8 cellular contexts compared by ENCODE assay signal in the genomic region with DNA sequence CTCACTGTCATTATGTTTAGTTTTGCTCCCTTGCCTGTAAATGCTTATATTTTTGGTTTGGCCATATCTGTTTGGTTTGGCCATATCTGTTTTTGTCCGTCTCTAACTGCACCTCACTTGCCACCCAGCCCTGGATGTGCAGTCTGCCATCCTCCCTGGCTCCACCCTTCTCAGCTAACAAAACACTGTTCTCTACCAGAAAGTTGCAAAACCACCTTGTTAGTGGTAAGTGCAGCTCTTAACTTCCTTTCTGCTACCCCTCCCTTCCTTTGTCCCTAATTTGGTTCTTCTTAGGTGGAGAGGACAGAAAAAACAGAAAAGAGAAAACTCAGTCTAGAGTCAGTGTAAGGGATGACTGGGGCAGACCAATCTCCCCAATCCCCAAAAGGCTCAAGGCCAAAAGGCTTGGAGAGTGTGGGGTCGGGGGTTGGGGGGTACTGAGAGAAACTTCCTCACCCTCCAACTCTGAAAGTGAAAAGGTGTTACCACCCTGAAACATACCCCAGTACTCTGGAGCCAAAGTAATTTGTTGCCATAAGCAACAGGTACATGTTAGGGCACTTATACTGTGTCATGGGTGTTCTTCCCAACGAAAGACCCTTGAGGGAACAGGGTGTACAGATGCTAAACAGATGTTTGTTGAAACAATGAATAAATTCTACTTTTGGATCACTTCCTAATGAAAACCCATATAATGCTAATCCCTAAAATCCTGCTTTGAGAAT.
A peak's percentile ranks its signal among the peaks of the same experiment; 100 is the strongest.
DNase-seq lines count a peak whose midpoint lies in the region; ATAC-seq and FAIRE-seq lines count a peak whose summit lies in the region.

No MANE protein-coding gene starts in this region.

- peaks cover 75% of the 10 kb centered on the region for H3K4me1 Mint-ChIP-seq in activated naive CD8-positive, alpha-beta T cell (ENCODE audit: low read depth)

- no peak for FAIRE-seq in HTR-8/SVneo (lab: Jason Lieb, UNC)

- DNase-seq in activated CD8-positive, alpha-beta memory T cell treated with anti-CD3 and anti-CD28 coated beads, Interleukin-2, amount 50 U/mL, for 1 hour (ENCODE audit: extremely low read depth): peak; percentile 16
- no peak for DNase-seq in activated CD8-positive, alpha-beta memory T cell treated with anti-CD3 and anti-CD28 coated beads, Interleukin-2, amount 50 U/mL, for 48 hours
- DNase-seq in NCI-H69 (lab: John Stamatoyannopoulos, UW) (peak; percentile 9), HuH-7 (ENCODE audit: low spot score) (no peak), HTR-8/SVneo (ENCODE audit: insufficient read length, low spot score) (no peak)
- peak; percentile 11 to 76 (median 44) for DNase-seq in stimulated activated naive CD4-positive, alpha-beta T cell (lab: John Stamatoyannopoulos, UW)

- peak overlapping the region; percentile 94 for H3K27ac Mint-ChIP-seq in activated naive CD8-positive, alpha-beta T cell

- H3K27me3 Mint-ChIP-seq in activated naive CD8-positive, alpha-beta T cell: no peaks in the 10 kb centered on the region

- H3K4me3 Mint-ChIP-seq in activated naive CD8-positive, alpha-beta T cell: peak overlapping the region; percentile 58

- H3K9me3 Mint-ChIP-seq in activated naive CD8-positive, alpha-beta T cell (ENCODE audit: low read depth): no peaks in the 10 kb centered on the region

- H3K36me3 Mint-ChIP-seq in activated naive CD8-positive, alpha-beta T cell: peaks cover 5% of the 10 kb centered on the region

- ATAC-seq in HG02610 (IDR thresholded peaks at IDR 0.05; ENCODE audit: unreplicated experiment): no peak

Comparison
In these comparisons a context has a peak if more than half of its experiments do, and no peak if none do; other contexts are left out.
1. DNase-seq: peak in activated CD8-positive, alpha-beta memory T cell treated with anti-CD3 and anti-CD28 coated beads, Interleukin-2, amount 50 U/mL, for 1 hour (single experiment), NCI-H69 (single experiment) and stimulated activated naive CD4-positive, alpha-beta T cell (6 of 6); none in activated CD8-positive, alpha-beta memory T cell treated with anti-CD3 and anti-CD28 coated beads, Interleukin-2, amount 50 U/mL, for 48 hours (single experiment), HuH-7 (single experiment) and HTR-8/SVneo (single experiment).